34 cellular contexts compared by ENCODE assay signal in genomic region chr3:40298075-40298474, GRCh38.
"Had no signal": no experiment of that assay in that cellular context is flagged by ENCODE, and none has a peak within 500 bp of the region (broad histone marks: within the 10 kb centered on the region; RNA-seq: fewer than 3 reads in every experiment).

No MANE protein-coding gene starts in this region.

- H3K27me3 ChIP-seq: MG63 had no signal

- H3K27ac ChIP-seq: KMS-11 had no signal

- H3K9ac ChIP-seq: KMS-11 had no signal

- H3K36me3 ChIP-seq: MG63 had no signal

- H3K4me2 ChIP-seq: KMS-11 had no signal

- DNase-seq: Karpas-422, Kasumi-1, MG63, MM.1S, MV-4-11, NCI-H1048, NCI-H1092, NCI-H1092 treated with DMSO at 0.1 percent for 48 hours, NCI-H1105, NCI-H1105 treated with DMSO at 0.1 percent for 48 hours, NCI-H1417 treated with DMSO at 0.1 percent for 48 hours, NCI-H1436, NCI-H1436 treated with DMSO at 0.1 percent for 48 hours, NCI-H146, NCI-H1694, NCI-H1694 treated with DMSO at 0.1 percent for 48 hours, NCI-H187, NCI-H187 treated with DMSO at 0.1 percent for 48 hours, NCI-H1930, NCI-H2029, NCI-H2029 treated with DMSO at 0.1 percent for 48 hours, NCI-H2081, NCI-H2081 treated with DMSO at 0.1 percent for 48 hours, NCI-H2107, NCI-H2171, NCI-H2171 treated with DMSO at 0.1 percent for 48 hours, NCI-H2227 treated with DMSO at 0.1 percent for 48 hours, NCI-H345, NCI-H446, NCI-H446 treated with DMSO at 0.1 percent for 48 hours, NCI-H510A, NCI-H510A treated with DMSO at 0.1 percent for 48 hours, NCI-H524 had no signal

- H3K4me3 ChIP-seq: MG63 had no signal

- H3K9me3 ChIP-seq: MG63 had no signal
